Comparison of ENCODE assay signal across 24 cellular contexts in genomic region chr7:154864531-154864908, GRCh38.
"Had no signal": no experiment of that assay in that cellular context is flagged by ENCODE, and none has a peak within 500 bp of the region (broad histone marks: within the 10 kb centered on the region; RNA-seq: fewer than 3 reads in every experiment).

No MANE protein-coding gene starts in this region.

- H3K4me2 ChIP-seq: smooth muscle cell had no signal

- ATAC-seq: activated naive CD4-positive, alpha-beta T cell treated with anti-CD3 and anti-CD28 coated beads, Interleukin-2, amount 50 U/mL, for 72 hours; activated T-cell treated with anti-CD3 and anti-CD28 coated beads, Interleukin-2, amount 50 U/mL, for 72 hours; mucosa of descending colon; natural killer cell treated with Interleukin-12 subunit alpha and Interleukin-12 subunit beta and Interleukin-15 and Interleukin-18, amount 100 ng/mL, for 72 hours; stimulated activated memory B cell treated with anti-CD40 and anti-IgM and Interleukin-4, amounts not matched to agents 10 μg/mL and 1 μg/mL and 100 μg/mL, for 72 hours; stimulated activated naive CD8-positive, alpha-beta T cell treated with anti-CD3 and anti-CD28 coated beads, Interleukin-15, amount 100 ng/mL, for 72 hours had no signal

- H3K36me3 ChIP-seq: esophagus muscularis mucosa, left ventricle myocardium inferior, uterus had no signal

- H3K4me1 ChIP-seq: esophagus muscularis mucosa, left ventricle myocardium inferior, uterus had no signal

- H3K4me3 ChIP-seq: esophagus muscularis mucosa, left ventricle myocardium inferior, lung, mucosa of descending colon, smooth muscle cell, uterus had no signal

- H3K27ac ChIP-seq: esophagus muscularis mucosa, left ventricle myocardium inferior, uterus, VCaP had no signal

- H3K27me3 ChIP-seq: uterus had no signal

- H3K9me3 ChIP-seq: esophagus muscularis mucosa, left ventricle myocardium inferior, mucosa of descending colon, uterus had no signal

- DNase-seq: activated CD4-positive, alpha-beta T cell treated with anti-CD3 and anti-CD28 coated beads for 4 hours; activated CD4-positive, alpha-beta T cell treated with anti-CD3 and anti-CD28 coated beads, Interleukin-2, amount 50 U/mL, for 4 hours; activated naive CD4-positive, alpha-beta T cell; activated T-cell treated with anti-CD3 and anti-CD28 coated beads for 4 hours; activated T-cell treated with anti-CD3 and anti-CD28 coated beads, Interleukin-2, amount 50 U/mL, for 72 hours; endodermal cell; foreskin melanocyte; kidney glomerular epithelial cell; left ventricle myocardium inferior; mesendoderm; mucosa of descending colon; stimulated activated CD4-positive, alpha-beta T cell treated with anti-CD3 and anti-CD28 coated beads, Interleukin-1b, Interleukin-23, amount 100 ng/mL, for 48 hours; stimulated activated CD4-positive, alpha-beta T cell treated with anti-CD3 and anti-CD28 coated beads, Interleukin-4, amount 100 ng/mL, for 4 hours; stimulated activated CD8-positive, alpha-beta memory T cell treated with anti-CD3 and anti-CD28 coated beads, Interleukin-4, amount 100 ng/mL, for 48 hours; stimulated activated naive CD8-positive, alpha-beta T cell treated with anti-CD3 and anti-CD28 coated beads, Interleukin-15, amount 100 ng/mL, for 72 hours; substantia nigra; uterus had no signal
